ENCODE assay signal across 12 cellular contexts in genomic region chr9:92609142-92609500, GRCh38.
A peak's percentile ranks its signal among the peaks of the same experiment; 100 is the strongest.
DNase-seq lines count a peak whose midpoint lies in the region; FAIRE-seq and TF ChIP-seq lines count a peak whose summit lies in the region.
"Had no signal": no experiment of that assay in that cellular context is flagged by ENCODE, and none has a peak within 500 bp of the region (broad histone marks: within the 10 kb centered on the region; RNA-seq: fewer than 3 reads in every experiment).

No MANE protein-coding gene starts in this region.

- H3K4me1 ChIP-seq in parathyroid adenoma (peaks cover 6% of the 10 kb centered on the region), PC-9 (replicated peaks; ENCODE audit: insufficient read depth) (no peaks in the 10 kb centered on the region), trophoblast cell (ENCODE audit: control insufficient read depth in 1 of 2, insufficient read depth in 2 of 2, low read length in 2 of 2) (no peaks in the 10 kb centered on the region)

- H4K91ac ChIP-seq in trophoblast cell (ENCODE audit: low read depth, low read length): no peak overlapping the region

- H3K4me3 ChIP-seq in parathyroid adenoma (ENCODE audit: low read depth, low read length): no peak overlapping the region
- no peak overlapping the region for H3K4me3 ChIP-seq in PC-9
- no peak overlapping the region for H3K4me3 ChIP-seq in trophoblast cell (ENCODE audit: low read depth, low read length)

- FAIRE-seq in GM12892 (lab: Jason Lieb, UNC): no peak
- FAIRE-seq: G401.6, TTC549 had no signal

- CTCF ChIA-PET in PC-9 (lab: Charles Lee): no interaction called here

- no peaks in the 10 kb centered on the region for H3K9me2 ChIP-seq in PC-9 (ENCODE audit: insufficient read depth)

- H3K27me3 ChIP-seq in parathyroid adenoma (ENCODE audit: control insufficient read depth, insufficient read depth, low read length) (no peaks in the 10 kb centered on the region), PC-9 (ENCODE audit: insufficient read depth, low read depth) (no peaks in the 10 kb centered on the region), trophoblast cell (ENCODE audit: insufficient read depth, low read length) (no peaks in the 10 kb centered on the region)

- H2BK120ac ChIP-seq in trophoblast cell (ENCODE audit: insufficient read depth, low read length, poor library complexity): no peak overlapping the region

- H3K4me1 Mint-ChIP-seq in glutamatergic neuron (ENCODE audit: low read depth, unreplicated experiment): peaks cover 8% of the 10 kb centered on the region
- H3K4me1 Mint-ChIP-seq: memory B cell had no signal

- H2BK5ac ChIP-seq in trophoblast cell (ENCODE audit: low read depth, low read length, poor library complexity): no peak overlapping the region

- H3K4me2 ChIP-seq in parathyroid adenoma (ENCODE audit: low read length) (no peak overlapping the region), PC-9 (no peak overlapping the region), trophoblast cell (ENCODE audit: low read length) (no peak overlapping the region)
- H3K4me2 ChIP-seq: KMS-11 had no signal

- H3K27ac ChIP-seq in parathyroid adenoma (peak overlapping the region; percentile 15), PC-9 (no peak overlapping the region), trophoblast cell (ENCODE audit: low read depth, low read length) (no peak overlapping the region)
- H3K27ac ChIP-seq: KMS-11 had no signal

- H3K27ac Mint-ChIP-seq in glutamatergic neuron (ENCODE audit: unreplicated experiment): peak overlapping the region; percentile 64
- H3K27ac Mint-ChIP-seq: memory B cell had no signal

- H3K79me1 ChIP-seq in trophoblast cell (ENCODE audit: low read length): no peaks in the 10 kb centered on the region

- TF ChIP-seq CTCF in glutamatergic neuron (IDR thresholded peaks at IDR 0.05; ENCODE audit: partially characterized antibody, unreplicated experiment) (no peak), parathyroid adenoma (IDR thresholded peaks at IDR 0.05) (no peak), PC-9 (conservative IDR thresholded peaks at IDR 0.05) (no peak)

- no peak overlapping the region for H2AK5ac ChIP-seq in trophoblast cell (ENCODE audit: low read length)

- no peaks in the 10 kb centered on the region for H3K9me3 Mint-ChIP-seq in glutamatergic neuron (ENCODE audit: unreplicated experiment)

- H2AFZ ChIP-seq in parathyroid adenoma (peak overlapping the region; percentile 38), PC-9 (no peak overlapping the region), trophoblast cell (ENCODE audit: insufficient read depth, low read length, poor library complexity) (no peak overlapping the region)

- no peak overlapping the region for H4K12ac ChIP-seq in trophoblast cell (ENCODE audit: low read depth, low read length)

- H3K14ac ChIP-seq in trophoblast cell (ENCODE audit: low read length): no peak overlapping the region

- no peak overlapping the region for H3K23ac ChIP-seq in trophoblast cell (ENCODE audit: low read length)

- no peak for TF ChIP-seq POLR2A in GM12892 (IDR thresholded peaks at IDR 0.05; ENCODE audit: low read depth, low read length)

- H3K27me3 Mint-ChIP-seq in glutamatergic neuron (ENCODE audit: unreplicated experiment): peaks cover 5% of the 10 kb centered on the region
- H3K27me3 Mint-ChIP-seq: memory B cell had no signal

- no peaks in the 10 kb centered on the region; the same call in 1 of the 2 replicates for H3F3A ChIP-seq in PC-9 (ENCODE audit: insufficient read depth, low read depth)

- no peak overlapping the region for H3K4ac ChIP-seq in trophoblast cell (ENCODE audit: low read depth, low read length)

- peaks cover 12% of the 10 kb centered on the region for H3K36me3 Mint-ChIP-seq in glutamatergic neuron (ENCODE audit: unreplicated experiment)

- H3K79me2 ChIP-seq in parathyroid adenoma: no peaks in the 10 kb centered on the region
- H3K79me2 ChIP-seq in PC-9 (ENCODE audit: low read depth): no peaks in the 10 kb centered on the region
- no peaks in the 10 kb centered on the region for H3K79me2 ChIP-seq in trophoblast cell (ENCODE audit: control insufficient read depth, insufficient read depth, low read length, poor library complexity)

- no TSS peak for BruUV-seq in PC-9 (replicated peaks; lab: Mats Ljungman, UMichigan)

- H3K4me3 Mint-ChIP-seq in glutamatergic neuron (ENCODE audit: unreplicated experiment): no peak overlapping the region
- H3K4me3 Mint-ChIP-seq: memory B cell had no signal

- no peak overlapping the region for H2BK12ac ChIP-seq in trophoblast cell (ENCODE audit: low read length)

- H3K9me3 ChIP-seq in parathyroid adenoma (ENCODE audit: control insufficient read depth, low read length) (no peaks in the 10 kb centered on the region), PC-9 (ENCODE audit: insufficient read depth, low read depth) (no peaks in the 10 kb centered on the region; the same call in 1 of the 2 replicates), trophoblast cell (ENCODE audit: insufficient read depth, low read depth, low read length) (no peaks in the 10 kb centered on the region)

- no peak overlapping the region for H3K9ac ChIP-seq in parathyroid adenoma
- H3K9ac ChIP-seq in trophoblast cell (ENCODE audit: low read length): no peak overlapping the region
- H3K9ac ChIP-seq: KMS-11 had no signal

- WGBS in trophoblast cell (ENCODE audit: extremely low coverage, insufficient coverage, insufficient read length): no CpG with 5 or more reads among the region's 5 CpGs

- intact Hi-C loops in PC-9 (cut with micrococcal nuclease; ENCODE audit: unreplicated experiment): no loop called here

- DNase-seq in DMS79 treated with DMSO at 0.1 percent for 48 hours (lab: John Stamatoyannopoulos, UW): peak; percentile 57
- peak; percentile 88 for DNase-seq in NCI-H510A treated with DMSO at 0.1 percent for 48 hours (lab: John Stamatoyannopoulos, UW)
- no peak for DNase-seq in glutamatergic neuron
- no peak for DNase-seq in GM12892 (ENCODE audit: insufficient read length)
- no peak for DNase-seq in mucosa of gallbladder (ENCODE audit: low spot score)
- DNase-seq in PC-9: no peak
- DNase-seq in trophoblast cell: no peak

- no peaks in the 10 kb centered on the region for H4K20me1 ChIP-seq in PC-9 (ENCODE audit: insufficient read depth)

- H3K18ac ChIP-seq in trophoblast cell (ENCODE audit: low read length): no peak overlapping the region

- POLR2A ChIA-PET in PC-9 (lab: Charles Lee; ENCODE audit: unreplicated experiment): no interaction called here

- H3K36me3 ChIP-seq in parathyroid adenoma (ENCODE audit: control insufficient read depth, insufficient read depth, low read length) (no peaks in the 10 kb centered on the region), PC-9 (ENCODE audit: low read depth) (no peaks in the 10 kb centered on the region; the same call in 1 of the 2 replicates), trophoblast cell (ENCODE audit: control insufficient read depth in 1 of 2, insufficient read depth in 2 of 2, low read length in 2 of 2) (peaks cover 24 to 35% of the 10 kb centered on the region in 2 experiments)

- no peak overlapping the region for H4K8ac ChIP-seq in trophoblast cell (ENCODE audit: low read depth, low read length)

Comparison
In these comparisons a context has a peak if more than half of its experiments do, and no peak if none do; other contexts are left out.
1. DNase-seq: peak in DMS79 treated with DMSO at 0.1 percent for 48 hours (single experiment) and NCI-H510A treated with DMSO at 0.1 percent for 48 hours (single experiment); none in glutamatergic neuron (single experiment), GM12892 (single experiment), mucosa of gallbladder (single experiment), PC-9 (0 of 2) and trophoblast cell (0 of 2).